Comparison of ENCODE assay signal across 14 cellular contexts in the genomic region with DNA sequence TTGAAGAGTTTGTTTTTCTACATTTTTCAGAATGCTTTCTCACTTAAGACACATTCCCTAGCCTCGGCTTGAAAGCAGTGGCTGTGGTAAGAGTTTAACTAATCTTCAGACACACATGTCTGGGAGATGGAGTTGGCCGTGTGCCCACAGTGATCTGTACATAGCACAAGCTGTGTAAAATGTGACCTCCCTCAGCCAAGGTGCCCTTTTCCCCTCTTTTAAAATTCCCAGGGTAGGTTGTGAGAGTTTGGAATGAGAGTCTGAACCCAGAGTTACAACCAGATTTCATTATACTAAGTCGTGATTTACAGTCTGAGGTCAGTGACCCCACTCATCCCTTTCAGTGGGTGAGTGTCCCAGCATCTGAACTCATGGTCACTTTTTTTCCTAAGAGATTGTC. TPM values are rescaled to one million over a fixed set of nuclear protein-coding genes. Genes with fewer than 3 reads are reported as not detected.
A peak's percentile ranks its signal among the peaks of the same experiment; 100 is the strongest.
DNase-seq lines count a peak whose midpoint lies in the region; ATAC-seq and TF ChIP-seq lines count a peak whose summit lies in the region.
"Had no signal": no experiment of that assay in that cellular context is flagged by ENCODE, and none has a peak within 500 bp of the region (broad histone marks: within the 10 kb centered on the region; RNA-seq: fewer than 3 reads in every experiment).

No MANE protein-coding gene starts in this region.

- H3K4me1 ChIP-seq in KMS-11 (ENCODE audit: low read depth, poor library complexity, severe bottlenecking) = peaks cover 54% of the 10 kb centered on the region

- no peak for ATAC-seq in natural killer cell
- no peak for ATAC-seq in sciatic nerve
- ATAC-seq in GM19452 (IDR thresholded peaks at IDR 0.05; ENCODE audit: unreplicated experiment) = no peak

- no peaks in the 10 kb centered on the region for H3K9me3 Mint-ChIP-seq in natural killer cell

- peak; percentile 38 for DNase-seq in DMS 273 (lab: John Stamatoyannopoulos, UW; ENCODE audit: unreplicated experiment)
- no peak for DNase-seq in DMS 273 treated with DMSO at 0.1 percent for 48 hours (lab: John Stamatoyannopoulos, UW)
- DNase-seq in epithelial cell of esophagus (ENCODE audit: low read depth) = peak; percentile 57
- DNase-seq in natural killer cell = no peak
- no peak for DNase-seq in sciatic nerve (ENCODE audit: low spot score)
- DNase-seq in UCSD-AML1 (lab: John Stamatoyannopoulos, UW; ENCODE audit: unreplicated experiment) = no peak
- DNase-seq: activated CD8-positive, alpha-beta memory T cell treated with anti-CD3 and anti-CD28 coated beads, Interleukin-2, amount 50 U/mL, for 4 hours; central memory CD4-positive, alpha-beta T cell; NCI-H774; SK-N-SH; spleen had no signal

- H3K4me3 Mint-ChIP-seq in natural killer cell = no peak overlapping the region

- H3K4me1 Mint-ChIP-seq in natural killer cell = peaks cover 22 to 24% of the 10 kb centered on the region in 2 donors

- no peaks in the 10 kb centered on the region for H3K36me3 ChIP-seq in KMS-11 (ENCODE audit: insufficient read depth)

- H3K9ac ChIP-seq in KMS-11 = no peak overlapping the region
- H3K9ac ChIP-seq: SK-N-SH had no signal

- H3K4me3 ChIP-seq in KMS-11 (IDR thresholded peaks at IDR 0.05; ENCODE audit: insufficient read depth, low read depth, low read length) (no peak overlapping the region), epithelial cell of esophagus (ENCODE audit: low read length) (no peak overlapping the region)
- H3K4me3 ChIP-seq: spleen had no signal

- intact Hi-C loops in natural killer cell (cut with micrococcal nuclease) = no loop called here
- intact Hi-C loops in sciatic nerve (cut with DNase I) = no loop called here

- no peaks in the 10 kb centered on the region for H3K27me3 ChIP-seq in KMS-11 (ENCODE audit: insufficient read depth, low read depth)
- H3K27me3 ChIP-seq: spleen had no signal

- H3K4me2 ChIP-seq in KMS-11 = peak overlapping the region; percentile 19; the same call in 1 of the 2 replicates
- H3K4me2 ChIP-seq: SK-N-SH had no signal

- TF ChIP-seq CTCF in KMS-11 (conservative IDR thresholded peaks at IDR 0.05; ENCODE audit: low read depth, low read length) (no peak), epithelial cell of esophagus (IDR thresholded peaks at IDR 0.05; ENCODE audit: insufficient read depth, low read depth, low read length, missing control alignments) (no peak), natural killer cell (IDR thresholded peaks at IDR 0.05) (no peak)

- no peaks in the 10 kb centered on the region for H4K20me1 ChIP-seq in KMS-11 (ENCODE audit: insufficient read depth)

- peak overlapping the region; percentile 41 to 82 for H3K27ac Mint-ChIP-seq in natural killer cell

- no peaks in the 10 kb centered on the region for H3K27me3 Mint-ChIP-seq in natural killer cell (ENCODE audit: low read depth in 2 of 2)

- no peaks in the 10 kb centered on the region for H3K79me2 ChIP-seq in KMS-11 (ENCODE audit: insufficient read depth, low read depth)

- peaks cover 38% of the 10 kb centered on the region for H3K36me3 Mint-ChIP-seq in natural killer cell

- H2AFZ ChIP-seq in KMS-11 (ENCODE audit: low read depth) = peak overlapping the region; percentile 5

- H3K27ac ChIP-seq in KMS-11 = peak overlapping the region; percentile 96; the same call in 1 of the 2 replicates
- H3K27ac ChIP-seq: 22Rv1 had no signal

RNA-seq across cellular contexts. Expression of a gene that starts 59.5 kb away (rescaled TPM):
- total RNA-seq in natural killer cell (1 to 10 TPM in 2 of 3 donors, under 1 TPM in 1; 0.85 to 1.5 (median 1.3) TPM), sciatic nerve (42.1 TPM)

Comparison
In these comparisons a context has a peak if more than half of its experiments do, and no peak if none do; other contexts are left out.
1. DNase-seq: peak in DMS 273 (single experiment) and epithelial cell of esophagus (single experiment); none in DMS 273 treated with DMSO at 0.1 percent for 48 hours (single experiment), natural killer cell (single experiment), sciatic nerve (single experiment) and UCSD-AML1 (single experiment).
2. RNA of a gene that starts 59.5 kb away (total RNA-seq): 42.1 TPM in sciatic nerve (single experiment); 0.85 to 1.5 TPM in natural killer cell; every median in the first group is over 10 times any median in the second.